In the genomic region with DNA sequence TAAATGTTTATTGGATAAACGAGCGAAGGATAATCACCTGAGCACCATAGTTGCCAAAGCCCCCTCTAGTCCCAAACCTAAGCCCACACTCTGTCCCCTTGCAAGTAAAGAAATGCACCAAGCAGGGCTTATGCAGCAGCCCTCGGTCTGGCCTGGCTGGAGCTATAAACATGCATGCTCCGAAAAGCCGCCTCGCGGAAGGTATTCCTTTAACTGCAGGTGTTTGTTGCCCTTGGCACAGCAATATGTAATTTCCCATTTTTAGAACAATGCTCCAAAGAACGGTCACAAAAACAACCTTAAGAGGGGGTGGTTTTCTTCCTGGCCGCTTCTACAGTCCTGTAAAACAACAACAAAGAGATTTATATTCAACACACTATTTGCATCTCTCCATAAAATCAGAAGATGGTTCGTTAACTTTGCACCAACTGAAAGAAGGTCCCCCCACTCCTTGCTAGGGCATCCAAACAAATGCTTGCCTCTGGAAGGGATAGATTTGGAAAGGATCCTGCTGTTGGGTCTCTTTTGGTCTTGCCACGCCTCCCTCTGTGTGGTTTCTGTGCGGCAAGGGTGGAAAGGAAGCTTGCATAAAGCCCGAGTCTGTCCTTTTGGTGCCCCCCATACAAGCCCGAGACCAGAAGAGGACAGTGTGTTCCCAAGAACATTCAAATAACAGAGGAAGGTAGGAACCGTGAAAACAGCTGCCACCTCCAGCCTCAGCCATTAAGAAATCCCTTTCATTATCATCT, we compare ENCODE assay signal across 12 cellular contexts. TPM values are rescaled to one million over a fixed set of nuclear protein-coding genes. Genes with fewer than 3 reads are reported as not detected.
DNase-seq lines count a peak whose midpoint lies in the region; TF ChIP-seq lines count a peak whose summit lies in the region.
"Had no signal": no experiment of that assay in that cellular context is flagged by ENCODE, and none has a peak within 500 bp of the region (broad histone marks: within the 10 kb centered on the region; RNA-seq: fewer than 3 reads in every experiment).

No MANE protein-coding gene starts in this region.

- peak overlapping the region; percentile 75 for H2BK5ac ChIP-seq in mesenchymal stem cell (ENCODE audit: low read depth, low read length, poor library complexity, severe bottlenecking)

- peaks cover 0 to 5% (median 3%) of the 10 kb centered on the region in 5 experiments for H3K9me3 Mint-ChIP-seq in brain
- H3K9me3 Mint-ChIP-seq: stimulated activated naive CD8-positive, alpha-beta T cell treated with anti-CD3 and anti-CD28 coated beads, Interleukin-15, Interleukin-2, amounts not matched to agents 100 ng/mL and 50 ng/mL, for 24 hours had no signal

- H3K4me3 ChIP-seq in mesenchymal stem cell (ENCODE audit: insufficient read depth in 1 of 2, low read depth in 1 of 2, low read length in 2 of 2), result no peak overlapping the region
- H3K4me3 ChIP-seq in tibial nerve, result no peak overlapping the region

- no peak overlapping the region for H3K4ac ChIP-seq in mesenchymal stem cell (ENCODE audit: low read depth in 1 of 2, low read length in 2 of 2)

- H4K8ac ChIP-seq in mesenchymal stem cell (ENCODE audit: low read length), result no peak overlapping the region

- peak overlapping the region; percentile 46 to 89 (median 83) for H3K27ac Mint-ChIP-seq in brain
- H3K27ac Mint-ChIP-seq: stimulated activated naive CD8-positive, alpha-beta T cell treated with anti-CD3 and anti-CD28 coated beads, Interleukin-15, Interleukin-2, amounts not matched to agents 100 ng/mL and 50 ng/mL, for 24 hours had no signal

- H3K4me1 ChIP-seq in mesenchymal stem cell (ENCODE audit: control insufficient read depth, insufficient read depth, low read depth, low read length) (peaks cover 24% of the 10 kb centered on the region), tibial nerve (peaks cover 0 to 81% (median 53%) of the 10 kb centered on the region in 4 donors)

- H2AK5ac ChIP-seq in mesenchymal stem cell (ENCODE audit: low read length, severe bottlenecking), result peak overlapping the region; percentile 99

- H3K27me3 Mint-ChIP-seq in brain, result peaks cover 15% of the 10 kb centered on the region
- H3K27me3 Mint-ChIP-seq: stimulated activated naive CD8-positive, alpha-beta T cell treated with anti-CD3 and anti-CD28 coated beads, Interleukin-15, Interleukin-2, amounts not matched to agents 100 ng/mL and 50 ng/mL, for 24 hours had no signal

- H3K27me3 ChIP-seq in mesenchymal stem cell (ENCODE audit: control insufficient read depth in 1 of 2, insufficient read depth in 1 of 2, low read length in 2 of 2) (no peaks in the 10 kb centered on the region), tibial nerve (no peaks in the 10 kb centered on the region)

- no peak for TF ChIP-seq CTCF in brain (conservative IDR thresholded peaks at IDR 0.05)
- TF ChIP-seq CTCF in tibial nerve (IDR thresholded peaks at IDR 0.05), result no peak

- no peak overlapping the region for H2BK15ac ChIP-seq in mesenchymal stem cell (ENCODE audit: low read depth, poor library complexity, severe bottlenecking)

- H3K36me3 Mint-ChIP-seq in brain, result no peaks in the 10 kb centered on the region

- H2BK12ac ChIP-seq in mesenchymal stem cell (ENCODE audit: low read length in 2 of 2), result no peak overlapping the region

- H3K23ac ChIP-seq in mesenchymal stem cell (ENCODE audit: low read length in 2 of 2), result no peak overlapping the region

- peak overlapping the region in 1 of 5 experiments; percentile 14 for H3K4me3 Mint-ChIP-seq in brain
- H3K4me3 Mint-ChIP-seq: stimulated activated naive CD8-positive, alpha-beta T cell treated with anti-CD3 and anti-CD28 coated beads, Interleukin-15, Interleukin-2, amounts not matched to agents 100 ng/mL and 50 ng/mL, for 24 hours had no signal

- H3K18ac ChIP-seq in mesenchymal stem cell (ENCODE audit: low read depth in 1 of 2, low read length in 2 of 2), result no peak overlapping the region

- no peak overlapping the region for H3K4me2 ChIP-seq in mesenchymal stem cell (ENCODE audit: low read length, poor library complexity, severe bottlenecking)

- 79% methylated on average over 14 of the region's 15 CpGs for WGBS in mesenchymal stem cell
- WGBS in tibial nerve, 2 donors, result 29 to 34% methylated on average over 15 of the region's 15 CpGs

- H3K14ac ChIP-seq in mesenchymal stem cell (ENCODE audit: low read length in 2 of 2), result no peak overlapping the region

- H3K27ac ChIP-seq in mesenchymal stem cell (ENCODE audit: low read length, poor library complexity, severe bottlenecking), result peak overlapping the region; percentile 93
- H3K27ac ChIP-seq in tibial nerve, result peak overlapping the region; percentile 75 to 96 (median 87)

- peaks cover 4% of the 10 kb centered on the region for H3K79me1 ChIP-seq in mesenchymal stem cell (replicated peaks; ENCODE audit: low read length, poor library complexity, severe bottlenecking)

- H3K9ac ChIP-seq in mesenchymal stem cell (ENCODE audit: low read length), result no peak overlapping the region

- H3K4me1 Mint-ChIP-seq in brain, result peaks cover 38% of the 10 kb centered on the region

- H3K36me3 ChIP-seq in mesenchymal stem cell (ENCODE audit: control insufficient read depth in 1 of 2, insufficient read depth in 2 of 2, low read depth in 1 of 2, low read length in 2 of 2) (peaks cover 0 to 2% of the 10 kb centered on the region in 2 experiments), tibial nerve (no peaks in the 10 kb centered on the region)

- H2BK120ac ChIP-seq in mesenchymal stem cell (ENCODE audit: low read depth, low read length), result no peak overlapping the region

- no peak overlapping the region for H4K91ac ChIP-seq in mesenchymal stem cell (ENCODE audit: low read length)

- no peak for TF ChIP-seq POLR2A in tibial nerve (IDR thresholded peaks at IDR 0.05)

- peak; percentile 26 to 65 for TF ChIP-seq EP300 in tibial nerve (IDR thresholded peaks at IDR 0.05)

- H2AFZ ChIP-seq in mesenchymal stem cell (ENCODE audit: low read depth, low read length), result no peak overlapping the region

- no peaks in the 10 kb centered on the region for H3K9me3 ChIP-seq in mesenchymal stem cell (ENCODE audit: control insufficient read depth, low read length)
- no peaks in the 10 kb centered on the region for H3K9me3 ChIP-seq in tibial nerve

- DNase-seq in NCI-H2081 (lab: John Stamatoyannopoulos, UW), result peak; percentile 34 to 54
- DNase-seq in NCI-H2081 treated with DMSO at 0.1 percent for 48 hours (lab: John Stamatoyannopoulos, UW), result no peak
- no peak for DNase-seq in mesenchymal stem cell
- DNase-seq in tibial nerve (ENCODE audit: low spot score in 2 of 2), result peak; percentile 31 to 54
- no peak for DNase-seq in NCI-H1105 treated with DMSO at 0.1 percent for 48 hours (lab: John Stamatoyannopoulos, UW)
- DNase-seq in T-helper 2 cell, result no peak
- DNase-seq in GM19238 (ENCODE audit: insufficient read length, low spot score), result no peak
- DNase-seq: 8988T, cortex of kidney, SW 1271 had no signal

RNA-seq across cellular contexts. Expression of a gene that starts 14.9 kb away (rescaled TPM):
- polyA plus RNA-seq in brain (ENCODE audit: insufficient read depth, low read depth, low replicate concordance), result 24.1 TPM
- not detected for polyA plus RNA-seq in mesenchymal stem cell (2013, experiment 1 of 2)
- polyA plus RNA-seq in mesenchymal stem cell (2013, experiment 2 of 2), result not detected
- total RNA-seq in tibial nerve, result not detected

Comparison
In these comparisons a context has a peak if more than half of its experiments do, and no peak if none do; other contexts are left out.
1. DNase-seq: peak in NCI-H2081 (2 of 2) and tibial nerve (2 of 2); none in NCI-H2081 treated with DMSO at 0.1 percent for 48 hours (single experiment), mesenchymal stem cell (single experiment), NCI-H1105 treated with DMSO at 0.1 percent for 48 hours (single experiment), T-helper 2 cell (0 of 5) and GM19238 (single experiment).